In genomic region chr1:78047131-78047530, GRCh38 we compare ENCODE assay signal across 2 cellular contexts.
TF ChIP-seq lines count a peak whose summit lies in the region.

No MANE protein-coding gene starts in this region.

TF ChIP-seq in H1, 55 proteins besides CTCF, POLR2A, EP300 and RAD21 (continued from another document):
- no peak for TF ChIP-seq TCF12 (IDR thresholded peaks at IDR 0.05; ENCODE audit: low read depth, low read length)
- no peak for TF ChIP-seq SUZ12 (IDR thresholded peaks at IDR 0.05; ENCODE audit: low read length)
- no peak for TF ChIP-seq KDM1A (IDR thresholded peaks at IDR 0.05; ENCODE audit: borderline replicate concordance, low read length)
- TF ChIP-seq KDM4A (IDR thresholded peaks at IDR 0.05; ENCODE audit: low read depth, low read length, severe bottlenecking), result no peak
- TF ChIP-seq GABPA (IDR thresholded peaks at IDR 0.05; ENCODE audit: borderline replicate concordance, insufficient read depth, low read length), result no peak
- TF ChIP-seq SIN3A (conservative IDR thresholded peaks at IDR 0.05 in 1 of 2, IDR thresholded peaks at IDR 0.05 in 1 of 2; ENCODE audit: low read depth in 1 of 2, low read length in 2 of 2), result no peak
- TF ChIP-seq SAP30 (IDR thresholded peaks at IDR 0.05; ENCODE audit: insufficient read depth, insufficient replicate concordance, low read length), result no peak
- TF ChIP-seq BRCA1 (IDR thresholded peaks at IDR 0.05; ENCODE audit: low read depth, low read length), result no peak
- no peak for TF ChIP-seq ATF3 (IDR thresholded peaks at IDR 0.05; ENCODE audit: insufficient read depth, low read depth, low read length)
- no peak for TF ChIP-seq SRF (IDR thresholded peaks at IDR 0.05; ENCODE audit: low read depth, low read length)

TF ChIP-seq in HEK293T, 16 proteins besides CTCF, POLR2A, EP300 and RAD21 (continued from another document):
- TF ChIP-seq PKNOX1 (IDR thresholded peaks at IDR 0.05) (no peak), NFRKB (IDR thresholded peaks at IDR 0.05) (no peak), BHLHE40 (IDR thresholded peaks at IDR 0.05; ENCODE audit: borderline replicate concordance) (no peak), FOXK2 (IDR thresholded peaks at IDR 0.05) (no peak), TARDBP (IDR thresholded peaks at IDR 0.05) (no peak), FOXM1 (IDR thresholded peaks at IDR 0.05; ENCODE audit: borderline replicate concordance) (no peak), FOXA1 (IDR thresholded peaks at IDR 0.05) (no peak), LEF1 (IDR thresholded peaks at IDR 0.05; ENCODE audit: borderline replicate concordance) (no peak), SUZ12 (IDR thresholded peaks at IDR 0.05) (no peak), L3MBTL2 (conservative IDR thresholded peaks at IDR 0.05) (no peak), SP1 (IDR thresholded peaks at IDR 0.05) (no peak), ARNT (IDR thresholded peaks at IDR 0.05) (no peak)
